24 cellular contexts compared by ENCODE assay signal in the genomic region with DNA sequence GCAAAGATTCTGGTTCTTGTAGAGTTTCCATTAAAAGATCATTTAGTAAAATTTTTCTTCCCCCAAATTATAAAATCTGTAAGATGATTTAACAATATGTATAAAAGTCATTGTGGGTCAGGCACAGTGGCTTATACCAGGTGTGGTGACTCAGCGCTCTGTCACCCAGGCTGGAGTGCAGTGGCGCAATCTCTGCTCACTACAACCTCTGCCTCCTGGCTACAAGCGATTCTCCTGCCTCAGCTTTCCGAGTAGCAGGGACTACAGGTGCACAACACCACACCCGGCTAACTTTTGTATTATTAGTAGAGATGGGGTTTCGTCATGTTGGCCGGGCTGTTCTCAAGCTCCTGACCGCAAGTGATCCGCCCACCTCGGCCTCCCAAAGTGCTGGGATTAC.
DNase-seq lines count a peak whose midpoint lies in the region; ATAC-seq, FAIRE-seq and TF ChIP-seq lines count a peak whose summit lies in the region.
"Had no signal": no experiment of that assay in that cellular context is flagged by ENCODE, and none has a peak within 500 bp of the region (broad histone marks: within the 10 kb centered on the region; RNA-seq: fewer than 3 reads in every experiment).

No MANE protein-coding gene starts in this region.

- H3K27ac ChIP-seq in breast epithelium (no peak overlapping the region), K562 (ENCODE audit: extremely low read depth, low read depth, low read length) (no peak overlapping the region)
- H3K27ac ChIP-seq: sigmoid colon, thoracic aorta, vagina had no signal

- BruUV-seq in MCF 10A (replicated peaks; lab: Mats Ljungman, UMichigan): no TSS peak
- no TSS peak for BruUV-seq in K562 (replicated peaks; lab: Mats Ljungman, UMichigan)

- no peak for TF ChIP-seq RAD21 in K562 (CRISPR knock-in tag; conservative IDR thresholded peaks at IDR 0.05 in 1 of 2, IDR thresholded peaks at IDR 0.05 in 1 of 2)

- H2AFZ ChIP-seq in K562 (ENCODE audit: low read depth, low read length): no peak overlapping the region

- TF ChIP-seq EP300 in K562 (IDR thresholded peaks at IDR 0.05; ENCODE audit: low read length): no peak

- H3K27me3 ChIP-seq in breast epithelium (no peaks in the 10 kb centered on the region), MG63 (no peaks in the 10 kb centered on the region), K562 (ENCODE audit: control insufficient read depth in 2 of 2, insufficient read depth in 2 of 2, low read length in 2 of 2) (no peaks in the 10 kb centered on the region; a peak in 1 of 5 replicates)
- H3K27me3 ChIP-seq: sigmoid colon, vagina had no signal

- WGBS in K562 (ENCODE audit: insufficient coverage, low coverage, missing lambda C conversion rate): 1% methylated on average over 10 of the region's 10 CpGs

- TF ChIP-seq POLR2A in breast epithelium (IDR thresholded peaks at IDR 0.05): no peak
- TF ChIP-seq POLR2A in K562 (conservative IDR thresholded peaks at IDR 0.05): no peak

- CTCF ChIA-PET in MCF 10A (lab: Yijun Ruan, JAX) (interaction anchor here (0.6 to 1.0 kb wide), 6 partner anchors 10 to 298 kb away, joined by 3 to 4 read pairs (median 3); partner anchors contain the start of gene PHKG1), K562 (lab: Yijun Ruan, JAX; ENCODE audit: low intra/inter-chr PET ratio) (no interaction called here)

- peak overlapping the region; percentile 54 for H3K27ac Mint-ChIP-seq in MCF 10A (ENCODE audit: low read depth, unreplicated experiment)
- H3K27ac Mint-ChIP-seq in osteocyte (ENCODE audit: unreplicated experiment): no peak overlapping the region
- H3K27ac Mint-ChIP-seq: endodermal cell, T-helper 17 cell had no signal

- POLR2A ChIA-PET in MCF 10A (lab: Yijun Ruan, JAX): no interaction called here
- POLR2A ChIA-PET in K562 (lab: Yijun Ruan, JAX): no interaction called here

- H3K9me3 Mint-ChIP-seq in MCF 10A (ENCODE audit: unreplicated experiment) (no peaks in the 10 kb centered on the region), osteocyte (ENCODE audit: unreplicated experiment) (peaks cover 16% of the 10 kb centered on the region)

- TF ChIP-seq CTCF in MCF 10A (IDR thresholded peaks at IDR 0.05; ENCODE audit: unreplicated experiment): no peak
- no peak for TF ChIP-seq CTCF in breast epithelium (IDR thresholded peaks at IDR 0.05)
- TF ChIP-seq CTCF in K562 (IDR thresholded peaks at IDR 0.05 in 2 of 3, conservative IDR thresholded peaks at IDR 0.05 in 1 of 3; ENCODE audit: insufficient read depth in 2 of 3, low read depth in 1 of 3, low read length in 3 of 3): no peak
- no peak for TF ChIP-seq CTCF in osteocyte (IDR thresholded peaks at IDR 0.05)

- H3K9ac ChIP-seq in K562 (ENCODE audit: insufficient read depth in 1 of 2, low read depth in 2 of 2, low read length in 2 of 2): no peak overlapping the region
- H3K9ac ChIP-seq: SK-N-SH had no signal

- H3K9me3 ChIP-seq in breast epithelium (peaks cover 18 to 21% of the 10 kb centered on the region in 2 donors), MG63 (peaks cover 6% of the 10 kb centered on the region; the same call in 1 of the 2 replicates), K562 (replicated peaks; ENCODE audit: control insufficient read depth, insufficient read depth, low read depth, low read length) (no peaks in the 10 kb centered on the region)
- H3K9me3 ChIP-seq: SK-N-SH had no signal

- H3K4me2 ChIP-seq in K562 (ENCODE audit: insufficient read depth, low read length): no peak overlapping the region
- H3K4me2 ChIP-seq: SK-N-SH had no signal

- ATAC-seq in K562 (no peak), HG03520 (IDR thresholded peaks at IDR 0.05; ENCODE audit: unreplicated experiment) (no peak), GM18520 (IDR thresholded peaks at IDR 0.05; ENCODE audit: unreplicated experiment) (no peak)
- ATAC-seq: activated T-cell treated with anti-CD3 and anti-CD28 coated beads, Interleukin-2, amount 50 U/mL, for 4 hours; T-helper 17 cell had no signal

- no peak overlapping the region for H3K4me3 ChIP-seq in breast epithelium
- H3K4me3 ChIP-seq in MG63: no peak overlapping the region
- no peak overlapping the region for H3K4me3 ChIP-seq in K562
- H3K4me3 ChIP-seq: sigmoid colon, thoracic aorta, vagina had no signal

- no peaks in the 10 kb centered on the region for H3K9me1 ChIP-seq in K562 (ENCODE audit: control insufficient read depth, insufficient read depth, low read length)

- H3K4me1 Mint-ChIP-seq in MCF 10A (ENCODE audit: insufficient read depth, unreplicated experiment) (peaks cover 6% of the 10 kb centered on the region), osteocyte (ENCODE audit: unreplicated experiment) (no peaks in the 10 kb centered on the region)
- H3K4me1 Mint-ChIP-seq: endodermal cell, T-helper 17 cell had no signal

- in situ Hi-C loops in K562 (cut with MboI): no loop called here

- H3K4me3 Mint-ChIP-seq in MCF 10A (ENCODE audit: unreplicated experiment) (no peak overlapping the region), osteocyte (ENCODE audit: unreplicated experiment) (no peak overlapping the region)
- H3K4me3 Mint-ChIP-seq: activated T-cell treated with anti-CD3 and anti-CD28 coated beads, Interleukin-2, amount 50 U/mL, for 4 hours; endodermal cell; T-helper 17 cell had no signal

- H3K36me3 ChIP-seq in breast epithelium: no peaks in the 10 kb centered on the region
- no peaks in the 10 kb centered on the region for H3K36me3 ChIP-seq in MG63
- H3K36me3 ChIP-seq in K562 (ENCODE audit: control insufficient read depth, insufficient read depth, low read length): no peaks in the 10 kb centered on the region
- H3K36me3 ChIP-seq: sigmoid colon, thoracic aorta, vagina had no signal

- no peaks in the 10 kb centered on the region for H4K20me1 ChIP-seq in K562 (replicated peaks; ENCODE audit: control insufficient read depth, insufficient read depth, low read length)

- H3K36me3 Mint-ChIP-seq in MCF 10A (ENCODE audit: insufficient read depth, unreplicated experiment) (no peaks in the 10 kb centered on the region), osteocyte (ENCODE audit: unreplicated experiment) (no peaks in the 10 kb centered on the region)

- intact Hi-C loops in MCF 10A (cut with micrococcal nuclease) (no loop called here), breast epithelium (cut with DNase I; ENCODE audit: low total_unique reads) (no loop called here), K562 (cut with micrococcal nuclease) (no loop called here)

- H3K4me1 ChIP-seq in breast epithelium (no peaks in the 10 kb centered on the region), K562 (replicated peaks in 1 of 2; ENCODE audit: control insufficient read depth in 2 of 2, insufficient read depth in 2 of 2, low read length in 2 of 2) (no peaks in the 10 kb centered on the region)
- H3K4me1 ChIP-seq: Caco-2, sigmoid colon, vagina had no signal

- no peaks in the 10 kb centered on the region for H3K27me3 Mint-ChIP-seq in MCF 10A (ENCODE audit: insufficient read depth, unreplicated experiment)
- no peaks in the 10 kb centered on the region for H3K27me3 Mint-ChIP-seq in osteocyte (ENCODE audit: unreplicated experiment)
- H3K27me3 Mint-ChIP-seq: T-helper 17 cell had no signal

- DNase-seq in MCF 10A (ENCODE audit: unreplicated experiment) (peak; percentile 85), breast epithelium (ENCODE audit: low spot score in 2 of 2) (no peak), MG63 (peak; percentile 6), K562 (ENCODE audit: extremely low read depth in 1 of 4, low spot score in 3 of 4) (no peak), osteocyte (ENCODE audit: extremely low spot score, unreplicated experiment) (peak; percentile 53), Ammon's horn (ENCODE audit: low spot score) (no peak)
- DNase-seq: activated CD8-positive, alpha-beta memory T cell treated with anti-CD3 and anti-CD28 coated beads for 24 hours; activated T-cell treated with anti-CD3 and anti-CD28 coated beads, Interleukin-2, amount 50 U/mL, for 4 hours; C1 segment of cervical spinal cord; Caco-2; endodermal cell; glutamatergic neuron; kidney glomerular epithelial cell; NCI-H1417; NCI-H510A; sigmoid colon; SK-N-SH; stimulated activated naive CD4-positive, alpha-beta T cell treated with Interleukin-2 at 50 U/mL for 16 hours; T-helper 17 cell had no signal

- no peaks in the 10 kb centered on the region for H3K79me2 ChIP-seq in K562 (ENCODE audit: control insufficient read depth, insufficient read depth, low read length)

- FAIRE-seq in K562 (lab: Jason Lieb, UNC): no peak
- FAIRE-seq: GM12892 had no signal

TF ChIP-seq in K562, 482 proteins besides CTCF, POLR2A, EP300 and RAD21:
- TF ChIP-seq CEBPB (tag; IDR thresholded peaks at IDR 0.05) (0 out of 2 replicates have a peak, but pooled peaks have one; percentile 10), CEBPG (CRISPR knock-in tag; IDR thresholded peaks at IDR 0.05) (no peak), CEBPG (tag; conservative IDR thresholded peaks at IDR 0.05 in 1 of 2, IDR thresholded peaks at IDR 0.05 in 1 of 2) (0 out of 4 replicates have a peak, but pooled peaks of 1 of the 2 experiments have one; percentile 13), LARP7 (IDR thresholded peaks at IDR 0.05) (no peak), NFE2 (IDR thresholded peaks at IDR 0.05; ENCODE audit: low read depth) (peak; percentile 39), ZNF507 (tag; conservative IDR thresholded peaks at IDR 0.05) (no peak)

Comparison
In these comparisons a context has a peak if more than half of its experiments do, and no peak if none do; other contexts are left out.
1. DNase-seq: peak in MCF 10A (single experiment), MG63 (single experiment) and osteocyte (single experiment); none in breast epithelium (0 of 2), K562 (0 of 4) and Ammon's horn (single experiment).